In the genomic region with DNA sequence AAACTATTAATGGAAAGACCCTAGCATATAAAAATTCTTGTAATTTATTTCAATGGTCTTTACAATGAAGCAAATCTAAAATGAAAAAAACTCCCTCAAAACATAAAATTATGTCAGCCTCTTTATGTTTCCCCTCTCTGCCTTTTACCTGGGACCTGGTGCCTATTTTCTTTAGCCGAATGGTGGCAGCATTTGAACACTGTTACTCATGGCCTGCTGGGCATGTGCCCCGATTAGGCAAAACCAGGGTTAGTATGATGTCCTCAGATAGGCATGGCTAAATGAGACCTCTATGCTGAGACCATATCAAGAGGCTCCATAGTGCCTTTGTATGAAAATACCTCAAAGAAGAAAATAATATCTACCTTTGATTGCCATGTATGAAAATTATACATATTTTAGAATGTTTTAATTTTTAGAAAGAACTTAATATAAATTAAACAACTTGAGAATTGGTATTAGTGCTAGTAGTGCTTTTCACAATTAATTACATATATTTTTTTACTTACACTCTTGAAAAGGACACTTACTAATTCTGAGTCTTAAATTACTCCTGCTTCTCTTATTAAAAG, we compare ENCODE assay signal across 10 cellular contexts. TPM values are rescaled to one million over a fixed set of nuclear protein-coding genes. Genes with fewer than 3 reads are reported as not detected.
DNase-seq lines count a peak whose midpoint lies in the region; ATAC-seq, FAIRE-seq and TF ChIP-seq lines count a peak whose summit lies in the region.
"Had no signal": no experiment of that assay in that cellular context is flagged by ENCODE, and none has a peak within 500 bp of the region (broad histone marks: within the 10 kb centered on the region; RNA-seq: fewer than 3 reads in every experiment).

No MANE protein-coding gene starts in this region.

- H3K27me3 Mint-ChIP-seq in activated CD8-positive, alpha-beta T cell treated with anti-CD3 and anti-CD28 coated beads for 36 hours, result peaks cover 16% of the 10 kb centered on the region

- no peaks in the 10 kb centered on the region for H4K20me1 ChIP-seq in HepG2 (ENCODE audit: insufficient read depth, low read length)

- in situ Hi-C loops in HepG2 (cut with HindIII; ENCODE audit: extremely low pct_ligation_motif_present, low pct_unique_long_range_greater_than_20kb), result loop anchor here (5.0 kb wide), 1 partner anchor 88 kb away; no protein-coding TSS in a partner anchor

- H3K4me1 Mint-ChIP-seq in activated CD8-positive, alpha-beta T cell treated with anti-CD3 and anti-CD28 coated beads for 36 hours (ENCODE audit: low read depth), result no peaks in the 10 kb centered on the region

- no peak overlapping the region for H3K9ac ChIP-seq in HepG2 (ENCODE audit: insufficient read depth, low read depth, low read length)

- TF ChIP-seq POLR2A in HepG2 (IDR thresholded peaks at IDR 0.05; ENCODE audit: insufficient read depth in 1 of 2, low read depth in 2 of 2, low read length in 2 of 2), result no peak

- H3K79me2 ChIP-seq in HepG2 (ENCODE audit: insufficient read depth, low read length), result no peaks in the 10 kb centered on the region

- 1% methylated on average over 2 of the region's 2 CpGs for WGBS in HepG2 (ENCODE audit: low lambda C conversion rate)

- H2AFZ ChIP-seq in HepG2 (ENCODE audit: low read length), result no peak overlapping the region

- H3K4me3 ChIP-seq in H7 (ENCODE audit: insufficient read depth, low read depth, low read length) (no peak overlapping the region), HepG2 (replicated peaks in 1 of 3; ENCODE audit: insufficient read depth in 1 of 3, low read depth in 2 of 3, low read length in 3 of 3) (no peak overlapping the region)

- H3K27me3 ChIP-seq in H7 (ENCODE audit: control insufficient read depth, insufficient read depth, low read length) (no peaks in the 10 kb centered on the region), HepG2 (ENCODE audit: control insufficient read depth in 1 of 2, insufficient read depth in 2 of 2, low read length in 2 of 2) (no peaks in the 10 kb centered on the region)

- TF ChIP-seq CTCF in activated CD8-positive, alpha-beta T cell treated with anti-CD3 and anti-CD28 coated beads for 36 hours (IDR thresholded peaks at IDR 0.05), result no peak
- TF ChIP-seq CTCF in HepG2 (CRISPR knock-in tag; IDR thresholded peaks at IDR 0.05), result peak; percentile 73

- no peak overlapping the region for H3K4me2 ChIP-seq in HepG2 (ENCODE audit: low read depth, low read length)

- TF ChIP-seq EP300 in HepG2 (IDR thresholded peaks at IDR 0.05; ENCODE audit: low read depth in 2 of 2, low read length in 2 of 2) (no peak), HepG2 (CRISPR knock-in tag; IDR thresholded peaks at IDR 0.05; ENCODE audit: borderline replicate concordance) (no peak)

- POLR2A ChIA-PET in activated CD8-positive, alpha-beta T cell treated with anti-CD3 and anti-CD28 coated beads for 36 hours (lab: Charles Lee), result no interaction called here
- POLR2A ChIA-PET in HepG2 (lab: Yijun Ruan, JAX), result no interaction called here

- H3K9me3 Mint-ChIP-seq in activated CD8-positive, alpha-beta T cell treated with anti-CD3 and anti-CD28 coated beads for 36 hours, result no peaks in the 10 kb centered on the region

- intact Hi-C loops in activated CD8-positive, alpha-beta T cell treated with anti-CD3 and anti-CD28 coated beads for 36 hours (cut with micrococcal nuclease), result loop anchor here (10.0 kb wide), 1 partner anchor 90 kb away; no protein-coding TSS in a partner anchor
- intact Hi-C loops in HepG2 (cut with micrococcal nuclease; ENCODE audit: unreplicated experiment), result loop anchor here (1.0 to 2.0 kb wide), 2 partner anchors 88 to 136 kb away; no protein-coding TSS in a partner anchor

- FAIRE-seq in HepG2 (lab: Jason Lieb, UNC), result peak; percentile 70
- FAIRE-seq: G401.6 had no signal

- H3K4me1 ChIP-seq in HepG2 (ENCODE audit: insufficient read depth, low read length), result no peaks in the 10 kb centered on the region

- TF ChIP-seq RAD21 in HepG2 (CRISPR knock-in tag; IDR thresholded peaks at IDR 0.05), result peak; percentile 36; the same call in 1 of the 2 replicates

- no TSS peak for BruUV-seq in HepG2 (replicated peaks; lab: Mats Ljungman, UMichigan)

- ATAC-seq in activated CD8-positive, alpha-beta T cell treated with anti-CD3 and anti-CD28 coated beads for 36 hours, result peak; percentile 37
- ATAC-seq in HepG2 (peak; percentile 96), GM19455 (IDR thresholded peaks at IDR 0.05; ENCODE audit: unreplicated experiment) (no peak), GM19324 (IDR thresholded peaks at IDR 0.05; ENCODE audit: low FRiP score, unreplicated experiment) (no peak)

- no peaks in the 10 kb centered on the region for H3K36me3 ChIP-seq in H7 (replicated peaks; ENCODE audit: control insufficient read depth, insufficient read depth, low read length)
- H3K36me3 ChIP-seq in HepG2 (replicated peaks in 1 of 2; ENCODE audit: control insufficient read depth in 1 of 2, insufficient read depth in 2 of 2, low read length in 2 of 2), result no peaks in the 10 kb centered on the region

- H3K27ac Mint-ChIP-seq in activated CD8-positive, alpha-beta T cell treated with anti-CD3 and anti-CD28 coated beads for 36 hours, result no peak overlapping the region

- H3K9me3 ChIP-seq in HepG2 (ENCODE audit: low read length), result no peaks in the 10 kb centered on the region

- no peak overlapping the region for H3K27ac ChIP-seq in HepG2 (ENCODE audit: extremely low read length, insufficient read depth, low read length)

- no peaks in the 10 kb centered on the region for H3K36me3 Mint-ChIP-seq in activated CD8-positive, alpha-beta T cell treated with anti-CD3 and anti-CD28 coated beads for 36 hours (ENCODE audit: low read depth)

- peak; percentile 16 for DNase-seq in activated CD4-positive, alpha-beta T cell treated with anti-CD3 and anti-CD28 coated beads for 48 hours
- no peak for DNase-seq in activated CD4-positive, alpha-beta T cell treated with anti-CD3 and anti-CD28 coated beads for 4 hours
- peak; percentile 11 for DNase-seq in H7
- peak; percentile 80 for DNase-seq in NCI-H1694 (lab: John Stamatoyannopoulos, UW)
- DNase-seq in activated CD8-positive, alpha-beta T cell treated with anti-CD3 and anti-CD28 coated beads for 36 hours, result peak; percentile 43
- peak; percentile 46 for DNase-seq in HepG2 (ENCODE audit: low spot score)
- DNase-seq: right cardiac atrium had no signal

- CTCF ChIA-PET in activated CD8-positive, alpha-beta T cell treated with anti-CD3 and anti-CD28 coated beads for 36 hours (lab: Charles Lee), result interaction anchor here (0.7 to 0.8 kb wide), 2 partner anchors 38 to 89 kb away, joined by 3 read pairs; no protein-coding TSS in a partner anchor
- CTCF ChIA-PET in HepG2 (lab: Yijun Ruan, JAX; ENCODE audit: low intra/inter-chr PET ratio, low total read pairs), result interaction anchor here (1.5 kb wide), 1 partner anchor 87 kb away, joined by 16 read pairs; no protein-coding TSS in a partner anchor

- H3K4me3 Mint-ChIP-seq in activated CD8-positive, alpha-beta T cell treated with anti-CD3 and anti-CD28 coated beads for 36 hours, result no peak overlapping the region

TF ChIP-seq in HepG2, 621 proteins besides CTCF, POLR2A, EP300 and RAD21 (continues in another document):
- TF ChIP-seq, protein P1, sequence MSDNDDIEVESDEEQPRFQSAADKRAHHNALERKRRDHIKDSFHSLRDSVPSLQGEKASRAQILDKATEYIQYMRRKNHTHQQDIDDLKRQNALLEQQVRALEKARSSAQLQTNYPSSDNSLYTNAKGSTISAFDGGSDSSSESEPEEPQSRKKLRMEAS (IDR thresholded peaks at IDR 0.05), result no peak
- TF ChIP-seq NKX3-1 (CRISPR knock-in tag; IDR thresholded peaks at IDR 0.05), result 0 out of 2 replicates have a peak, but pooled peaks have one; percentile 40
- TF ChIP-seq STAG1 (CRISPR knock-in tag; IDR thresholded peaks at IDR 0.05), result peak; percentile 73

RNA-seq across cellular contexts. Expression of a gene that starts 22.5 kb away (rescaled TPM):
- total RNA-seq in H7 (2014; rRNA removed; shearing (Covaris generic)), result not detected in 2 replicates
- not detected for total RNA-seq in activated CD8-positive, alpha-beta T cell treated with anti-CD3 and anti-CD28 coated beads for 36 hours
- not detected in 2 replicates for total RNA-seq in HepG2 (2016; rRNA removed; fragmentation: Illumina TruSeq; extraction: Trizol)
- not detected in 2 replicates for total RNA-seq in HepG2 (2016; cell fraction: cytosol; rRNA removed; fragmentation: Illumina TruSeq; extraction: Trizol; ENCODE audit: low read depth)
- not detected in 2 replicates for total RNA-seq in HepG2 (2016; cell fraction: insoluble cytoplasmic fraction; rRNA removed; fragmentation: Illumina TruSeq; extraction: Trizol)
- not detected in 2 replicates for total RNA-seq in HepG2 (2016; cell fraction: membrane; rRNA removed; fragmentation: Illumina TruSeq; extraction: Trizol)
- total RNA-seq in HepG2 (2016; cell fraction: nucleus; rRNA removed; fragmentation: Illumina TruSeq; extraction: Trizol), result not detected in 2 replicates
- polyA plus RNA-seq in HepG2 (2011; rRNA removed), result not detected in 2 replicates
- not detected in 2 replicates for polyA plus RNA-seq in HepG2 (2011; cell fraction: cytosol; rRNA removed)
- not detected in 2 replicates for polyA plus RNA-seq in HepG2 (2011; cell fraction: nucleus; rRNA removed)
- polyA plus RNA-seq in HepG2 (2012), result not detected in 2 replicates
- polyA plus RNA-seq in HepG2 (2016; cell fraction: cytosol; fragmentation: Illumina TruSeq; extraction: Trizol; ENCODE audit: low read depth), result not detected in 2 replicates
- polyA plus RNA-seq in HepG2 (2016; cell fraction: insoluble cytoplasmic fraction; fragmentation: Illumina TruSeq; extraction: Trizol; ENCODE audit: low read depth), result 0.21 TPM in 1 of 2 replicates, not detected in the other
- polyA plus RNA-seq in HepG2 (2016; cell fraction: membrane; fragmentation: Illumina TruSeq; extraction: Trizol; ENCODE audit: low read depth), result 0.16 TPM in 1 of 2 replicates, not detected in the other
- not detected in 2 replicates for polyA plus RNA-seq in HepG2 (2016; cell fraction: nucleus; fragmentation: Illumina TruSeq; extraction: Trizol; ENCODE audit: insufficient read depth, low read depth)
- polyA minus RNA-seq in HepG2 (2011; rRNA and poly(A)+ RNA removed; ENCODE audit: low replicate concordance), result not detected in 2 replicates
- polyA minus RNA-seq in HepG2 (2011; cell fraction: cytosol; rRNA and poly(A)+ RNA removed), result not detected in 2 replicates
- not detected in 2 replicates for polyA minus RNA-seq in HepG2 (2011; cell fraction: nucleus; rRNA and poly(A)+ RNA removed)
- total RNA-seq: right cardiac atrium had no signal
- polyA plus RNA-seq: right cardiac atrium had no signal

Comparison
In these comparisons a context has a peak if more than half of its experiments do, and no peak if none do; other contexts are left out.
1. DNase-seq: peak in activated CD4-positive, alpha-beta T cell treated with anti-CD3 and anti-CD28 coated beads for 48 hours (single experiment), H7 (single experiment), NCI-H1694 (single experiment), activated CD8-positive, alpha-beta T cell treated with anti-CD3 and anti-CD28 coated beads for 36 hours (single experiment) and HepG2 (single experiment); none in activated CD4-positive, alpha-beta T cell treated with anti-CD3 and anti-CD28 coated beads for 4 hours (0 of 2).
2. ATAC-seq: peak in activated CD8-positive, alpha-beta T cell treated with anti-CD3 and anti-CD28 coated beads for 36 hours (single experiment) and HepG2 (single experiment); none in GM19455 (single experiment) and GM19324 (single experiment).